8 cellular contexts compared by ENCODE assay signal in genomic region chr1:156281281-156282142, GRCh38. TPM values are rescaled to one million over a fixed set of nuclear protein-coding genes. Genes with fewer than 3 reads are reported as not detected.
DNase-seq lines count a peak whose midpoint lies in the region; ATAC-seq and TF ChIP-seq lines count a peak whose summit lies in the region.

No MANE protein-coding gene starts in this region.

- peak overlapping the region; percentile 70 for H3K4me2 ChIP-seq in SU-DHL-6 (ENCODE audit: low read depth, low read length, poor library complexity, severe bottlenecking)

- H3K4me3 ChIP-seq in SU-DHL-6 (ENCODE audit: insufficient read depth, low read length, poor library complexity, severe bottlenecking): peak overlapping the region; percentile 99

- H3F3A ChIP-seq in SU-DHL-6 (ENCODE audit: insufficient read depth): 0 out of 2 replicates have a peak, but pooled peaks cover 4% of the 10 kb centered on the region

- ATAC-seq in HG03342 (IDR thresholded peaks at IDR 0.05; ENCODE audit: unreplicated experiment): peak; percentile 44
- peak; percentile 67 for ATAC-seq in stimulated activated memory B cell treated with anti-CD40 and anti-IgM and Interleukin-4, amounts not matched to agents 10 μg/mL and 1 μg/mL and 100 μg/mL, for 72 hours

- no peaks in the 10 kb centered on the region for H3K9me3 ChIP-seq in SU-DHL-6 (ENCODE audit: insufficient read depth, low read length)

- no peak overlapping the region for H2AFZ ChIP-seq in SU-DHL-6 (ENCODE audit: low read depth, low read length, severe bottlenecking)

- H3K79me2 ChIP-seq in SU-DHL-6 (ENCODE audit: insufficient read depth, low read length): peaks cover 43% of the 10 kb centered on the region

- 0 out of 2 replicates have a peak, but pooled peaks cover 8% of the 10 kb centered on the region for H3K36me3 ChIP-seq in SU-DHL-6 (ENCODE audit: low read length)

- H3K27ac Mint-ChIP-seq in chondrocyte (ENCODE audit: unreplicated experiment): peak overlapping the region; percentile 95
- peak overlapping the region; percentile 97 for H3K27ac Mint-ChIP-seq in stimulated activated memory B cell treated with anti-CD40 and anti-IgM and Interleukin-4, amounts not matched to agents 10 μg/mL and 1 μg/mL and 100 μg/mL, for 72 hours

- peak overlapping the region; percentile 66 for H3K27ac ChIP-seq in SU-DHL-6 (ENCODE audit: low read depth, low read length)

- TF ChIP-seq CTCF in SU-DHL-6 (IDR thresholded peaks at IDR 0.05; ENCODE audit: insufficient read depth, low read length, poor library complexity, severe bottlenecking): no peak
- peak; percentile 51 for TF ChIP-seq CTCF in chondrocyte (IDR thresholded peaks at IDR 0.05)

- no peaks in the 10 kb centered on the region for H3K27me3 ChIP-seq in SU-DHL-6 (ENCODE audit: low read length)

- no peaks in the 10 kb centered on the region for H3K9me3 Mint-ChIP-seq in chondrocyte (ENCODE audit: low read depth)
- H3K9me3 Mint-ChIP-seq in stimulated activated memory B cell treated with anti-CD40 and anti-IgM and Interleukin-4, amounts not matched to agents 10 μg/mL and 1 μg/mL and 100 μg/mL, for 72 hours: no peaks in the 10 kb centered on the region

- DNase-seq in NCI-H748 (lab: John Stamatoyannopoulos, UW; ENCODE audit: unreplicated experiment) (peak; percentile 22), NCI-H748 treated with DMSO at 0.1 percent for 48 hours (lab: John Stamatoyannopoulos, UW) (no peak), chondrocyte (ENCODE audit: low spot score) (peak; percentile 51), lung microvascular endothelial cell (ENCODE audit: low read depth in 2 of 2) (peak; percentile 36 to 49), occipital lobe (lab: John Stamatoyannopoulos, UW) (no peak)

- H4K20me1 ChIP-seq in SU-DHL-6 (ENCODE audit: low read depth, low read length): no peaks in the 10 kb centered on the region

- H3K4me1 Mint-ChIP-seq in chondrocyte (ENCODE audit: low read depth): peaks cover 38% of the 10 kb centered on the region
- H3K4me1 Mint-ChIP-seq in stimulated activated memory B cell treated with anti-CD40 and anti-IgM and Interleukin-4, amounts not matched to agents 10 μg/mL and 1 μg/mL and 100 μg/mL, for 72 hours: peaks cover 47% of the 10 kb centered on the region

- H3K27me3 Mint-ChIP-seq in chondrocyte (ENCODE audit: low read depth): no peaks in the 10 kb centered on the region
- H3K27me3 Mint-ChIP-seq in stimulated activated memory B cell treated with anti-CD40 and anti-IgM and Interleukin-4, amounts not matched to agents 10 μg/mL and 1 μg/mL and 100 μg/mL, for 72 hours: no peaks in the 10 kb centered on the region

- peak overlapping the region; percentile 97 for H3K4me3 Mint-ChIP-seq in chondrocyte (ENCODE audit: unreplicated experiment)
- peak overlapping the region; percentile 97 for H3K4me3 Mint-ChIP-seq in stimulated activated memory B cell treated with anti-CD40 and anti-IgM and Interleukin-4, amounts not matched to agents 10 μg/mL and 1 μg/mL and 100 μg/mL, for 72 hours

- no peaks in the 10 kb centered on the region for H3K9me2 ChIP-seq in SU-DHL-6 (replicated peaks; ENCODE audit: insufficient read depth, low read length)

- H3K36me3 Mint-ChIP-seq in chondrocyte (ENCODE audit: low read depth): peaks cover 16% of the 10 kb centered on the region
- H3K36me3 Mint-ChIP-seq in stimulated activated memory B cell treated with anti-CD40 and anti-IgM and Interleukin-4, amounts not matched to agents 10 μg/mL and 1 μg/mL and 100 μg/mL, for 72 hours: peaks cover 37% of the 10 kb centered on the region

- H3K9ac ChIP-seq in SU-DHL-6 (ENCODE audit: low read length): peak overlapping the region; percentile 90

RNA-seq across cellular contexts. Expression of gene SMG5, which starts 1.1 kb away (rescaled TPM):
- 65.9 to 76.1 TPM (median 73.5 TPM) in 3 replicates for total RNA-seq in chondrocyte
- 29.9 and 53.2 TPM in 2 replicates for total RNA-seq in lung microvascular endothelial cell
- 31.2 TPM for total RNA-seq in occipital lobe

RNA-seq across cellular contexts. Expression of gene TMEM79, which starts 2.6 kb away (rescaled TPM):
- total RNA-seq in chondrocyte (1.7 to 3.1 TPM (median 2.5 TPM) in 3 replicates), lung microvascular endothelial cell (0.44 and 0.79 TPM in 2 replicates), occipital lobe (0.78 TPM)

RNA-seq across cellular contexts. Expression of gene GLMP, which starts 14.0 kb away (rescaled TPM):
- 68.1 to 76.9 TPM (median 71.4 TPM) in 3 replicates for total RNA-seq in chondrocyte
- total RNA-seq in lung microvascular endothelial cell: 38.3 and 56.4 TPM in 2 replicates
- 12.5 TPM for total RNA-seq in occipital lobe

RNA-seq across cellular contexts. Expression of gene VHLL, which starts 17.6 kb away (rescaled TPM):
- total RNA-seq in chondrocyte: not detected in 3 replicates
- total RNA-seq in lung microvascular endothelial cell: 0.20 TPM in 1 of 2 replicates, not detected in the other
- total RNA-seq in occipital lobe: 0.94 TPM

RNA-seq across cellular contexts. Expression of gene PAQR6, which starts 33.7 kb away (rescaled TPM):
- total RNA-seq in chondrocyte: 4.9 to 6.9 TPM (median 4.9 TPM) in 3 replicates
- 0.22 and 0.60 TPM in 2 replicates for total RNA-seq in lung microvascular endothelial cell
- total RNA-seq in occipital lobe: 8.6 TPM

Comparison
In these comparisons a context has a peak if more than half of its experiments do, and no peak if none do; other contexts are left out.
1. DNase-seq: peak in NCI-H748 (single experiment), chondrocyte (single experiment) and lung microvascular endothelial cell (2 of 2); none in NCI-H748 treated with DMSO at 0.1 percent for 48 hours (single experiment) and occipital lobe (single experiment).